Comparison of ENCODE assay signal across 11 cellular contexts in the genomic region with DNA sequence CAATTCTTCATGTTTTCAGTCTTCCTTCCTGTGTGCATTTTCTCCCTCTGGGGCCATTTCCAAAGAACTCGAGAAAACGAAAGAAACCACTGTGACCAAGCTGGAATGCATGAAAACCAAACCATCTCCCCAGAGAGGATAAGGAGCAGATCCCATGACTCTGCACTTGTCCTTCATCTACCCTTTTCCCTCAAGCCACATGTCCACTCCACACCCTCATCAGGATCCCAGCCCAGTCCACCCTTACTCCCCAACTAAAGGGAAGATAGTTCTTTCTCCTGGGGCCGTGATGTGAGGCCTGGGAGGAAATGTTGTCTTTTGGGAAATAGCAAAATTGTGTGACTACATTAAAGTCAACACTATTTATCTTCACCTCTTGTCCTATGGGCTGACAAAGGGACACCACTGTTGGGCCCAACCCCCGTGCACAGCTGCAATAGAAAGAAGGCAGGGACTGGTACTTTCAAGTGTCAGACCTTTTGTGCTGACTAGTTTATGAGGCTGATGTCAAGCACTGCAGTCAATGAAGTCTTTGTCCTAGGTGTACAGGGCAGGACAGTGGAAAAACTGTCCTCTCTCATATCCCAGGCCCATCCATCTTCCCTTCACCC.
DNase-seq lines count a peak whose midpoint lies in the region; ATAC-seq and TF ChIP-seq lines count a peak whose summit lies in the region.
"Had no signal": no experiment of that assay in that cellular context is flagged by ENCODE, and none has a peak within 500 bp of the region (broad histone marks: within the 10 kb centered on the region; RNA-seq: fewer than 3 reads in every experiment).

No MANE protein-coding gene starts in this region.

- no peaks in the 10 kb centered on the region for H3K27me3 ChIP-seq in testis
- H3K27me3 ChIP-seq: cardiac muscle cell, hepatocyte had no signal

- no peaks in the 10 kb centered on the region for H3K36me3 ChIP-seq in testis (ENCODE audit: low read depth, missing control alignments)
- H3K36me3 ChIP-seq: cardiac muscle cell had no signal

- no peaks in the 10 kb centered on the region for H3K9me3 Mint-ChIP-seq in activated CD4-positive, alpha-beta T cell treated with anti-CD3 and anti-CD28 coated beads, Interleukin-2, amount 10 ng/mL, durations not matched to agents 24 days and 14 days

- peaks cover 5% of the 10 kb centered on the region for H3K4me1 ChIP-seq in testis
- H3K4me1 ChIP-seq: A549 had no signal

- H3K4me1 Mint-ChIP-seq in activated CD4-positive, alpha-beta T cell treated with anti-CD3 and anti-CD28 coated beads, Interleukin-2, amount 10 ng/mL, durations not matched to agents 24 days and 14 days: peaks cover 40% of the 10 kb centered on the region

- intact Hi-C loops in activated CD4-positive, alpha-beta T cell treated with anti-CD3 and anti-CD28 coated beads, Interleukin-2, amount 10 ng/mL, durations not matched to agents 24 days and 14 days (cut with micrococcal nuclease): no loop called here
- intact Hi-C loops in testis (cut with DNase I; ENCODE audit: low total_unique reads): no loop called here

- in situ Hi-C loops in astrocyte of the cerebellum (cut with HindIII; ENCODE audit: low sequenced_read_pairs): no loop called here

- no peaks in the 10 kb centered on the region for H3K9me3 ChIP-seq in testis
- H3K9me3 ChIP-seq: A549 had no signal

- WGBS in testis, 2 donors: 60 to 63% methylated on average over 4 of the region's 4 CpGs

- H3K4me3 Mint-ChIP-seq in activated CD4-positive, alpha-beta T cell treated with anti-CD3 and anti-CD28 coated beads, Interleukin-2, amount 10 ng/mL, durations not matched to agents 24 days and 14 days: no peak overlapping the region

- H3K27me3 Mint-ChIP-seq in activated CD4-positive, alpha-beta T cell treated with anti-CD3 and anti-CD28 coated beads, Interleukin-2, amount 10 ng/mL, durations not matched to agents 24 days and 14 days: peaks cover 2% of the 10 kb centered on the region

- no peak for DNase-seq in activated CD4-positive, alpha-beta T cell treated with anti-CD3 and anti-CD28 coated beads, Interleukin-2, amount 10 ng/mL, durations not matched to agents 24 days and 14 days
- DNase-seq in activated CD4-positive, alpha-beta T cell treated with anti-CD3 and anti-CD28 coated beads, Interleukin-2, amount 50 U/mL, for 4 hours: no peak
- peak; percentile 96 for DNase-seq in astrocyte of the cerebellum (ENCODE audit: low read depth)
- DNase-seq in hepatic stellate cell (ENCODE audit: low spot score): peak; percentile 43
- DNase-seq in testis: peak; percentile 28

- H3K27ac ChIP-seq in testis: peak overlapping the region; percentile 3 to 63
- H3K27ac ChIP-seq: A549, cardiac muscle cell, hepatocyte had no signal

- TF ChIP-seq CTCF in astrocyte of the cerebellum (IDR thresholded peaks at IDR 0.05; ENCODE audit: low read depth, low read length, missing control alignments): no peak
- TF ChIP-seq CTCF in testis (IDR thresholded peaks at IDR 0.05): no peak

- peak overlapping the region; percentile 3 for H3K27ac Mint-ChIP-seq in activated CD4-positive, alpha-beta T cell treated with anti-CD3 and anti-CD28 coated beads, Interleukin-2, amount 10 ng/mL, durations not matched to agents 24 days and 14 days

- peaks cover 3% of the 10 kb centered on the region for H3K36me3 Mint-ChIP-seq in activated CD4-positive, alpha-beta T cell treated with anti-CD3 and anti-CD28 coated beads, Interleukin-2, amount 10 ng/mL, durations not matched to agents 24 days and 14 days (ENCODE audit: low read depth)

- H3K4me3 ChIP-seq in astrocyte of the cerebellum (ENCODE audit: low read depth, low read length): no peak overlapping the region
- H3K4me3 ChIP-seq in testis: no peak overlapping the region
- H3K4me3 ChIP-seq: A549, cardiac muscle cell, hepatocyte had no signal

- ATAC-seq in GM18867 (IDR thresholded peaks at IDR 0.05; ENCODE audit: unreplicated experiment) (no peak), HG03432 (IDR thresholded peaks at IDR 0.05; ENCODE audit: unreplicated experiment) (no peak), GM18520 (IDR thresholded peaks at IDR 0.05; ENCODE audit: unreplicated experiment) (no peak)
- ATAC-seq: A549 had no signal

- no peak for TF ChIP-seq POLR2A in testis (IDR thresholded peaks at IDR 0.05)

Comparison
In these comparisons a context has a peak if more than half of its experiments do, and no peak if none do; other contexts are left out.
1. DNase-seq: peak in astrocyte of the cerebellum (single experiment), hepatic stellate cell (single experiment) and testis (single experiment); none in activated CD4-positive, alpha-beta T cell treated with anti-CD3 and anti-CD28 coated beads, Interleukin-2, amount 10 ng/mL, durations not matched to agents 24 days and 14 days (single experiment) and activated CD4-positive, alpha-beta T cell treated with anti-CD3 and anti-CD28 coated beads, Interleukin-2, amount 50 U/mL, for 4 hours (0 of 2).